ENCODE assay signal across 20 cellular contexts in the genomic region with DNA sequence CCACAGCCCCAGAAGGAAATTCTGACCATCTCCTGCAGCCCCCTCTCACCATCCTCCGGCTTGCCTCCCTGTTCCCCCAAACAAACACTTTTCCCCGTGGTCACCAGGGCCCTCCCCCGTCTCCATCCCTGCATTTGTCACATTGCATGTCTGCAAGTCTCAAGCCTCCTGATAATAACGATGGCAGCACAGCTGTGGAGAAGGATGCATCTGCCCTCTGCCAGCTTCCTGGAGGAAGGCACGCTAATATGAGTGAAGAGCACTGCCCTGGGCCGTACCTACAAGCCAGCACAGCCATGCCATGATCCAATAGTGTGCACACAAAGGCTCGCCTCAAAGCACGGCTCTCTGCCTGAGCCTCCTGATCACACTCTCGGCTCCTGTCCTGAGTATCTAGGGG.
"Had no signal": no experiment of that assay in that cellular context is flagged by ENCODE, and none has a peak within 500 bp of the region (broad histone marks: within the 10 kb centered on the region; RNA-seq: fewer than 3 reads in every experiment).

No MANE protein-coding gene starts in this region.

- H3K9me3 ChIP-seq: SK-N-SH had no signal

- H3K4me3 ChIP-seq: K562 had no signal

- H3K4me2 ChIP-seq: KMS-11, SK-N-SH had no signal

- H3K27ac ChIP-seq: HL-60, KMS-11, RWPE1 had no signal

- ATAC-seq: K562, T-cell had no signal

- DNase-seq: Kasumi-1, MM.1S, NCI-H1092 treated with DMSO at 0.1 percent for 48 hours, NCI-H1694, NCI-H1930, NCI-H2081 treated with DMSO at 0.1 percent for 48 hours, NCI-H2171, NCI-H226, NCI-H446, NCI-H510A, NCI-H524 treated with DMSO at 0.1 percent for 48 hours, NCI-H82, SHP77, SK-N-SH, SW 1271, T-cell had no signal
